Comparison of ENCODE assay signal across 9 cellular contexts in the genomic region with DNA sequence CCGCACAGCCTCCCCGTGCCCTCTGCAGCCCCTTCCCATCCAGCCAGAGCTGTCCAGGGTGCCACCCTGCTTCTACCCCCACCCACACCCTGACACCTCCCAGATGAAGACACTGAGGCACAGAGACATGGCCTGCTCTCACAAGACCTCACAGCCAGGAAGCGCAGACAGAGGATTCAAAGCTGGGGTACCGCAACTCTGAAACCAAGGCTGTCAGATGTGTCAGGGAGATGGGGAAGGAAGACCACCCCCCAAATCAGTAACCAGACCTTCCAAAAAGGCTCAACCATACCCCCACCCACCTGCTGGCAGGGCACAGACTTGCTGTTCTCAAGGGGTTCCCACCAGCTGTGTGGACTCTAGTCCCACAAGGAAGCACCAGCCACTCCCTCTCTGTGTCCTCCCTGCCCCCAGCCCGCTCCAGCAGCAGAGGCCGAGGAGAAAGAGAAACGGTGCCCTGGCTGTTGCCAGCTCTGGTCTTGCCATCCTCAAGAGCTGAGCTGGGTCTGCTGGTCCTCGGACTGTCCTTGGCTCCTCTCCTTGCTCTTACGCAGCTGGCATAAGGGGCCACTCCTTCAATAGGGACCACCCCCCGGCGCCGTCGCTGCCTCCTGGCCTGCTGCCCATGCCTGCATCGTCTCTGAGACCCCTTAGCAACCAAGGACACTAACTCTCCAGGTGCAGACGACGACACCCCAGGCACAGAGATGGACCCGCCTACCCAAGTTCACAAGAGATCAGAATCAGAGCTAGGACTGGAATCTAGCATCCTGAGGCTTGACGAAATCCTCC. TPM values are rescaled to one million over a fixed set of nuclear protein-coding genes. Genes with fewer than 3 reads are reported as not detected.
A peak's percentile ranks its signal among the peaks of the same experiment; 100 is the strongest.
DNase-seq lines count a peak whose midpoint lies in the region; ATAC-seq, FAIRE-seq and TF ChIP-seq lines count a peak whose summit lies in the region.
"Had no signal": no experiment of that assay in that cellular context is flagged by ENCODE, and none has a peak within 500 bp of the region (broad histone marks: within the 10 kb centered on the region; RNA-seq: fewer than 3 reads in every experiment).

No MANE protein-coding gene starts in this region.

- H3K36me3 ChIP-seq in BE2C = no peaks in the 10 kb centered on the region
- H3K36me3 ChIP-seq in KMS-11 (ENCODE audit: insufficient read depth) = no peaks in the 10 kb centered on the region; the same call in 1 of the 2 replicates
- peaks cover 1% of the 10 kb centered on the region for H3K36me3 ChIP-seq in bronchial epithelial cell (ENCODE audit: control insufficient read depth, insufficient read depth, low read length)
- peaks cover 3% of the 10 kb centered on the region for H3K36me3 ChIP-seq in mesodermal cell (ENCODE audit: control insufficient read depth, insufficient read depth, low read length)
- H3K36me3 ChIP-seq in upper lobe of right lung = no peaks in the 10 kb centered on the region

- H3K4me2 ChIP-seq in KMS-11 = peak overlapping the region; percentile 100

- 43 to 50% methylated on average over 14 to 15 of the region's 18 CpGs for WGBS in mesodermal cell (ENCODE audit: insufficient coverage in 2 of 2), 2 experiments

- no peak overlapping the region; the same call in 1 of the 2 replicates for H2AFZ ChIP-seq in KMS-11 (ENCODE audit: low read depth)

- H3K4me1 ChIP-seq in BE2C (0 out of 2 replicates have a peak, but pooled peaks cover 4% of the 10 kb centered on the region), KMS-11 (ENCODE audit: low read depth, poor library complexity, severe bottlenecking) (peaks cover 75% of the 10 kb centered on the region), mesodermal cell (ENCODE audit: control insufficient read depth, insufficient read depth, low read length, poor library complexity, severe bottlenecking) (peaks cover 51% of the 10 kb centered on the region), upper lobe of right lung (peaks cover 77% of the 10 kb centered on the region)

- TF ChIP-seq CTCF in BE2C (IDR thresholded peaks at IDR 0.05; ENCODE audit: low read depth, low read length) (no peak), KMS-11 (conservative IDR thresholded peaks at IDR 0.05; ENCODE audit: low read depth, low read length) (no peak), bronchial epithelial cell (IDR thresholded peaks at IDR 0.05; ENCODE audit: insufficient read depth, low read length, severe bottlenecking) (no peak), upper lobe of right lung (IDR thresholded peaks at IDR 0.05) (no peak)

- intact Hi-C loops in upper lobe of right lung (cut with DNase I) = no loop called here

- peaks cover 85% of the 10 kb centered on the region for H3K79me2 ChIP-seq in KMS-11 (ENCODE audit: insufficient read depth, low read depth)

- no peaks in the 10 kb centered on the region for H3K9me3 ChIP-seq in BE2C
- no peaks in the 10 kb centered on the region for H3K9me3 ChIP-seq in mesodermal cell (ENCODE audit: control insufficient read depth, low read length)
- no peaks in the 10 kb centered on the region for H3K9me3 ChIP-seq in upper lobe of right lung

- peak overlapping the region; percentile 95 for H3K27ac ChIP-seq in KMS-11
- H3K27ac ChIP-seq in mesodermal cell (ENCODE audit: low read depth, low read length, severe bottlenecking) = peak overlapping the region; percentile 79
- H3K27ac ChIP-seq in upper lobe of right lung = peak overlapping the region; percentile 96

- ATAC-seq in upper lobe of right lung = peak; percentile 12
- ATAC-seq in GM18867 (IDR thresholded peaks at IDR 0.05; ENCODE audit: unreplicated experiment) = no peak
- no peak for ATAC-seq in HG03159 (IDR thresholded peaks at IDR 0.05; ENCODE audit: unreplicated experiment)

- H3K4me3 ChIP-seq in BE2C (ENCODE audit: low read depth, low read length) (peak overlapping the region; percentile 19), KMS-11 (IDR thresholded peaks at IDR 0.05; ENCODE audit: insufficient read depth, low read depth, low read length) (no peak overlapping the region), bronchial epithelial cell (ENCODE audit: low read depth, low read length) (peak overlapping the region; percentile 9), mesodermal cell (ENCODE audit: extremely low read depth, insufficient read depth, low read length, poor library complexity, severe bottlenecking) (peak overlapping the region; percentile 46), upper lobe of right lung (peak overlapping the region; percentile 69)

- H4K20me1 ChIP-seq in KMS-11 (ENCODE audit: insufficient read depth) = no peaks in the 10 kb centered on the region

- H3K27me3 ChIP-seq in BE2C = no peaks in the 10 kb centered on the region
- no peaks in the 10 kb centered on the region for H3K27me3 ChIP-seq in KMS-11 (ENCODE audit: insufficient read depth, low read depth)
- no peaks in the 10 kb centered on the region for H3K27me3 ChIP-seq in bronchial epithelial cell (ENCODE audit: control insufficient read depth, insufficient read depth, low read length)
- no peaks in the 10 kb centered on the region for H3K27me3 ChIP-seq in upper lobe of right lung

- H3K9ac ChIP-seq in KMS-11 = peak overlapping the region; percentile 77

- DNase-seq in BE2C = no peak
- no peak for DNase-seq in bronchial epithelial cell (ENCODE audit: low read depth)
- DNase-seq in upper lobe of right lung = no peak
- no peak for DNase-seq in NCI-H226

- FAIRE-seq in bronchial epithelial cell (lab: Jason Lieb, UNC) = no peak
- FAIRE-seq: islet of Langerhans had no signal

RNA-seq across cellular contexts. Expression of gene AKNA, which starts 0.7 kb away (rescaled TPM):
- 23.9 TPM for polyA plus RNA-seq in BE2C (2012; ENCODE audit: insufficient read depth, insufficient read length, low read depth)
- total RNA-seq in bronchial epithelial cell (2.6 and 3.7 TPM in 2 replicates), upper lobe of right lung (54.7 TPM)
- 16.7 TPM for polyA plus RNA-seq in mesodermal cell (2013, experiment 1 of 2)
- polyA plus RNA-seq in mesodermal cell (2013, experiment 2 of 2) = 14.3 TPM

RNA-seq across cellular contexts. Expression of gene ORM2, which starts 57.4 kb away (rescaled TPM):
- polyA plus RNA-seq in BE2C (2012; ENCODE audit: insufficient read depth, insufficient read length, low read depth) = not detected
- total RNA-seq in bronchial epithelial cell (not detected in 2 replicates), upper lobe of right lung (3.9 TPM)
- polyA plus RNA-seq in mesodermal cell (2013, experiment 1 of 2) = not detected
- not detected for polyA plus RNA-seq in mesodermal cell (2013, experiment 2 of 2)

Comparison
In these comparisons a context has a peak if more than half of its experiments do, and no peak if none do; other contexts are left out.
1. RNA of gene AKNA, which starts 0.7 kb away (total RNA-seq): 54.7 TPM in upper lobe of right lung (single experiment); 2.6 to 3.7 TPM in bronchial epithelial cell; every median in the first group is over 10 times any median in the second.
2. Peak in every context shown above with its lines, with median percentiles within 50 percentile points of each other: H3K27ac ChIP-seq.